21 cellular contexts compared by ENCODE assay signal in the genomic region with DNA sequence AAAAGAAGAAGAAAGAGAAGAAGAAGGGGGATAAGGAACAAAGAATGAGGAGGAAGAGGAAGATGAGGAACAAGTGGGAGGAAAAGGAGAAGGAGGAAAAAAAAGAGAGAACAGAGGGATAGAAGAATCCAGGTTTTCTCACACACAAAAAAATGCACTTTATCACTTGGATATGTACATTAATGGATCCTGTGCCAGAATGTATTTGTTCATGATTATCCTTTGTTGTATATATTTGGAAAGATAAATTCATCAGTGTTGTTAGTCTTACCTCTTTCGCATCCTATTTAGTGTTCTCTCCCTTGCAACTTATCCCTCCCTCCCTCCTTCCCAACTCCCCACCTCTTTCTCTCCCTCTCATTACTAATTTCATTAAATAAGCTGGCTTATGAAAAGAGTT.
"Had no signal": no experiment of that assay in that cellular context is flagged by ENCODE, and none has a peak within 500 bp of the region (broad histone marks: within the 10 kb centered on the region; RNA-seq: fewer than 3 reads in every experiment).

No MANE protein-coding gene starts in this region.

- H3K27me3 ChIP-seq: esophagus squamous epithelium, gastrocnemius medialis, heart right ventricle, left lung had no signal

- DNase-seq: cortex of kidney; effector CD8-positive, alpha-beta T cell; effector memory CD8-positive, alpha-beta T cell; endodermal cell; erythroblast; esophagus squamous epithelium; foreskin fibroblast; foreskin melanocyte; gastrocnemius medialis; glutamatergic neuron; head of caudate nucleus; heart right ventricle; hippocampal formation; left cardiac atrium; left lung; left ventricle myocardium superior; lower lobe of right lung; mesenchymal stem cell; midbrain had no signal

- H3K9me3 Mint-ChIP-seq: dendritic cell treated with granulocyte-macrophage colony-stimulating factor and Interleukin-4, amounts not matched to agents 40 ng/mL and 50 ng/mL, for 4 days; endodermal cell had no signal

- H3K4me3 Mint-ChIP-seq: dendritic cell treated with granulocyte-macrophage colony-stimulating factor and Interleukin-4, amounts not matched to agents 40 ng/mL and 50 ng/mL, for 4 days; effector memory CD8-positive, alpha-beta T cell; endodermal cell had no signal

- H3K27ac Mint-ChIP-seq: dendritic cell treated with granulocyte-macrophage colony-stimulating factor and Interleukin-4, amounts not matched to agents 40 ng/mL and 50 ng/mL, for 4 days; effector memory CD8-positive, alpha-beta T cell; endodermal cell had no signal

- H3K36me3 ChIP-seq: esophagus squamous epithelium, gastrocnemius medialis, heart right ventricle, left lung, lower lobe of right lung had no signal

- H3K4me3 ChIP-seq: esophagus squamous epithelium, gastrocnemius medialis, heart right ventricle, left lung, lower lobe of right lung had no signal

- H3K4me1 ChIP-seq: esophagus squamous epithelium, gastrocnemius medialis, heart right ventricle, left lung, lower lobe of right lung had no signal

- H3K27ac ChIP-seq: epithelial cell of prostate, esophagus squamous epithelium, gastrocnemius medialis, heart right ventricle, left lung, lower lobe of right lung had no signal

- H3K9me3 ChIP-seq: esophagus squamous epithelium, gastrocnemius medialis, left lung, lower lobe of right lung had no signal

- H3K27me3 Mint-ChIP-seq: dendritic cell treated with granulocyte-macrophage colony-stimulating factor and Interleukin-4, amounts not matched to agents 40 ng/mL and 50 ng/mL, for 4 days; effector memory CD8-positive, alpha-beta T cell had no signal
